Comparison of ENCODE assay signal across 21 cellular contexts in the genomic region with DNA sequence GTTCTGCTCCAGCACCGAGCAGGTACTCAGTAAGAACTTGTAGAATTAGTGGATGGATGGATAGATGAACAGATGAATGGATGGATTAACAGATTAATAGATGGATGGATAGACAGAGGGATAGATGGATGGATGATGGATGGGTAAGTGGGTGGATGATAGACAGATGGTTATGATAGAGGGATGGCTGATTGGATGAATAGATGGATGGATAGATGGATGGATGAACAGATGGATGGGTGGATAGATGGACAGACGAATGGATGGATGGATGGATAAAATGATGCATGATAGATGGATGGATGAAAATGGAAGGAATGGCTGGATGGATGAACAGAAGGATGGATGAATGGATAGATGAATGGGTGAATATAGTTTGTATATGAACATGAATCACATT.
"Had no signal": no experiment of that assay in that cellular context is flagged by ENCODE, and none has a peak within 500 bp of the region (broad histone marks: within the 10 kb centered on the region; RNA-seq: fewer than 3 reads in every experiment).

No MANE protein-coding gene starts in this region.

- ATAC-seq: HepG2 had no signal

- FAIRE-seq: HepG2, RCC 7860 had no signal

- H3K27me3 ChIP-seq: SJSA1 had no signal

- H3K4me3 ChIP-seq: SJSA1 had no signal

- H3K9ac ChIP-seq: SK-N-SH had no signal

- H3K9me3 ChIP-seq: SJSA1, SK-N-SH had no signal

- DNase-seq: KBM-7, MV-4-11, NCI-H1048, NCI-H1105, NCI-H1417, NCI-H1436 treated with DMSO at 0.1 percent for 48 hours, NCI-H1694, NCI-H187 treated with DMSO at 0.1 percent for 48 hours, NCI-H2029 treated with DMSO at 0.1 percent for 48 hours, NCI-H2171 treated with DMSO at 0.1 percent for 48 hours, NCI-H524, NCI-H526 treated with DMSO at 0.1 percent for 48 hours, NCI-H748 treated with DMSO at 0.1 percent for 48 hours, Right ventricle myocardium superior, RPMI8226, SIG-M5, SK-N-SH, T-helper 17 cell had no signal

- H3K4me2 ChIP-seq: SK-N-SH had no signal

- H3K36me3 ChIP-seq: SJSA1 had no signal
